In genomic region chr1:31663622-31664452, GRCh38 we compare ENCODE assay signal across 8 cellular contexts. TPM values are rescaled to one million over a fixed set of nuclear protein-coding genes. Genes with fewer than 3 reads are reported as not detected.
DNase-seq lines count a peak whose midpoint lies in the region; ATAC-seq and TF ChIP-seq lines count a peak whose summit lies in the region.

No MANE protein-coding gene starts in this region.

- H3K4me3 ChIP-seq in lower lobe of right lung, result no peak overlapping the region

- no peaks in the 10 kb centered on the region for H3K36me3 ChIP-seq in lower lobe of right lung

- H3K27me3 ChIP-seq in lower lobe of right lung (ENCODE audit: low read depth), result no peaks in the 10 kb centered on the region

- H3K9me3 ChIP-seq in lower lobe of right lung, result no peaks in the 10 kb centered on the region

- intact Hi-C loops in lower lobe of right lung (cut with DNase I), result no loop called here

- H3K27ac ChIP-seq in lower lobe of right lung, result no peak overlapping the region

- peaks cover 11% of the 10 kb centered on the region for H3K4me1 ChIP-seq in lower lobe of right lung

- ATAC-seq in lower lobe of right lung (peak; percentile 54 to 56), GM19463 (IDR thresholded peaks at IDR 0.05; ENCODE audit: unreplicated experiment) (no peak), HG02798 (IDR thresholded peaks at IDR 0.05; ENCODE audit: poor library complexity, unreplicated experiment) (no peak)

- TF ChIP-seq CTCF in lower lobe of right lung (IDR thresholded peaks at IDR 0.05), result peak; percentile 89

- DNase-seq in ELR (ENCODE audit: low read depth) (peak; percentile 64), M059J (ENCODE audit: low read depth) (peak; percentile 44), cerebellar cortex (ENCODE audit: low spot score) (peak; percentile 55), lower lobe of right lung (peak; percentile 60)
- peak; percentile 72 for DNase-seq in activated CD4-positive, CD25-positive, alpha-beta regulatory T cell treated with anti-CD3 and anti-CD28 coated beads, Interleukin-2, amount 50 U/mL, for 72 hours
- DNase-seq in stimulated activated CD8-positive, alpha-beta memory T cell treated with anti-CD3 and anti-CD28 coated beads, Interleukin-15, amount 100 ng/mL, for 48 hours (ENCODE audit: low read depth in 2 of 2), result peak; percentile 20 to 21

RNA-seq across cellular contexts. Expression of gene PEF1, which starts 19.2 kb away (rescaled TPM):
- 128 and 144 TPM in 2 replicates for total RNA-seq in M059J (2014; rRNA removed; shearing (Covaris generic))
- total RNA-seq in lower lobe of right lung, result 61.6 TPM

RNA-seq across cellular contexts. Expression of gene COL16A1, which starts 40.0 kb away (rescaled TPM):
- 2.0 and 4.0 TPM in 2 replicates for total RNA-seq in M059J (2014; rRNA removed; shearing (Covaris generic))
- 11.8 TPM for total RNA-seq in lower lobe of right lung

RNA-seq across cellular contexts. Expression of gene HCRTR1, which starts 46.3 kb away (rescaled TPM):
- total RNA-seq in M059J (2014; rRNA removed; shearing (Covaris generic)), result not detected in 2 replicates
- not detected for total RNA-seq in lower lobe of right lung

Comparison
In these comparisons a context has a peak if more than half of its experiments do, and no peak if none do; other contexts are left out.
1. DNase-seq: peak in every context shown above with its lines; median percentile 72 in activated CD4-positive, CD25-positive, alpha-beta regulatory T cell treated with anti-CD3 and anti-CD28 coated beads, Interleukin-2, amount 50 U/mL, for 72 hours; 64 in ELR; 60 in lower lobe of right lung; 55 in cerebellar cortex; 44 in M059J; 20 in stimulated activated CD8-positive, alpha-beta memory T cell treated with anti-CD3 and anti-CD28 coated beads, Interleukin-15, amount 100 ng/mL, for 48 hours.
2. ATAC-seq: peak in lower lobe of right lung (2 of 2); none in GM19463 (single experiment) and HG02798 (single experiment).